Comparison of ENCODE assay signal across 10 cellular contexts in genomic region chr16:2856061-2856670, GRCh38. TPM values are rescaled to one million over a fixed set of nuclear protein-coding genes. Genes with fewer than 3 reads are reported as not detected.
DNase-seq lines count a peak whose midpoint lies in the region; ATAC-seq and TF ChIP-seq lines count a peak whose summit lies in the region.
"Had no signal": no experiment of that assay in that cellular context is flagged by ENCODE, and none has a peak within 500 bp of the region (broad histone marks: within the 10 kb centered on the region; RNA-seq: fewer than 3 reads in every experiment).

No MANE protein-coding gene starts in this region.

- ATAC-seq in RWPE2 (ENCODE audit: low read depth): peak; percentile 41
- ATAC-seq in GM18517 (IDR thresholded peaks at IDR 0.05; ENCODE audit: unreplicated experiment): no peak

- peaks cover 12% of the 10 kb centered on the region for H3K9me3 Mint-ChIP-seq in Caco-2 (ENCODE audit: unreplicated experiment)

- peak; percentile 40 for DNase-seq in CD1c-positive myeloid dendritic cell (ENCODE audit: extremely low spot score)
- peak; percentile 68 to 69 for DNase-seq in Caco-2
- DNase-seq in RWPE2 (ENCODE audit: low spot score): peak; percentile 69
- DNase-seq in kidney tubule cell (ENCODE audit: low spot score): peak; percentile 38
- DNase-seq in SHP77 treated with DMSO at 0.1 percent for 48 hours (lab: John Stamatoyannopoulos, UW): no peak
- no peak for DNase-seq in germinal center (ENCODE audit: low spot score)
- DNase-seq: kidney glomerular epithelial cell, NCI-H1694 had no signal

- CTCF ChIA-PET in Caco-2 (lab: Charles Lee): interaction anchor here (1.0 kb wide), 1 partner anchor 17 kb away, joined by 3 read pairs; no protein-coding TSS in a partner anchor

- peak overlapping the region; percentile 53 for H3K27ac Mint-ChIP-seq in Caco-2 (ENCODE audit: unreplicated experiment)

- peak overlapping the region; percentile 19 for H3K27ac ChIP-seq in RWPE2 (ENCODE audit: poor library complexity, severe bottlenecking)

- H3K36me3 Mint-ChIP-seq in Caco-2 (ENCODE audit: insufficient read depth, unreplicated experiment): peaks cover 73% of the 10 kb centered on the region

- H3K4me3 ChIP-seq in Caco-2 (ENCODE audit: low read depth, low read length) (peak overlapping the region; percentile 66), RWPE2 (ENCODE audit: severe bottlenecking) (no peak overlapping the region)

- BruUV-seq in Caco-2 (replicated peaks; lab: Mats Ljungman, UMichigan): no TSS peak

- no peaks in the 10 kb centered on the region for H3K27me3 Mint-ChIP-seq in Caco-2 (ENCODE audit: insufficient read depth, unreplicated experiment)

- TF ChIP-seq CTCF in Caco-2 (IDR thresholded peaks at IDR 0.05; ENCODE audit: insufficient read depth in 1 of 2, low read depth in 1 of 2, low read length in 1 of 2, severe bottlenecking in 1 of 2, unreplicated experiment in 1 of 2) (no peak), RWPE2 (IDR thresholded peaks at IDR 0.05; ENCODE audit: poor library complexity, severe bottlenecking) (no peak)

- intact Hi-C loops in Caco-2 (cut with micrococcal nuclease; ENCODE audit: unreplicated experiment): loop anchor here (5.0 kb wide), 1 partner anchor 104 kb away; the partner anchor contains the start of gene SRRM2

- H3K36me3 ChIP-seq in Caco-2 (ENCODE audit: control insufficient read depth, insufficient read depth, low read length) (peaks cover 18% of the 10 kb centered on the region), RWPE2 (ENCODE audit: low read depth) (peaks cover 6% of the 10 kb centered on the region; the same call in 1 of the 2 replicates)

- H3K4me3 Mint-ChIP-seq in Caco-2 (ENCODE audit: unreplicated experiment): peak overlapping the region; percentile 84

- POLR2A ChIA-PET in Caco-2 (lab: Charles Lee): no interaction called here

- peaks cover 7% of the 10 kb centered on the region for H3K4me1 Mint-ChIP-seq in Caco-2 (ENCODE audit: low read depth, unreplicated experiment)

- H3K4me1 ChIP-seq in Caco-2 (peaks cover 10% of the 10 kb centered on the region; the same call in 1 of the 2 replicates), RWPE2 (ENCODE audit: insufficient read depth, poor library complexity, severe bottlenecking) (peaks cover 9% of the 10 kb centered on the region)

- H3K27me3 ChIP-seq in Caco-2 (replicated peaks; ENCODE audit: control insufficient read depth, insufficient read depth, low read length) (no peaks in the 10 kb centered on the region), RWPE2 (ENCODE audit: insufficient read depth, poor library complexity, severe bottlenecking) (no peaks in the 10 kb centered on the region)

- H3K9me3 ChIP-seq in Caco-2 (peaks cover 13% of the 10 kb centered on the region), RWPE2 (ENCODE audit: severe bottlenecking) (peaks cover 5% of the 10 kb centered on the region)

RNA-seq across cellular contexts. Expression of gene PRSS22, which starts 1.8 kb away (rescaled TPM):
- 131 TPM in 2 replicates for total RNA-seq in Caco-2 (2022)
- total RNA-seq: osteocyte had no signal

RNA-seq across cellular contexts. Expression of gene ZG16B, which starts 26.1 kb away (rescaled TPM):
- 0.34 TPM in 1 of 2 replicates, not detected in the other for total RNA-seq in Caco-2 (2022)
- total RNA-seq: osteocyte had no signal

RNA-seq across cellular contexts. Expression of gene FLYWCH2, which starts 26.8 kb away (rescaled TPM):
- 26.0 and 28.7 TPM in 2 replicates for total RNA-seq in Caco-2 (2022)

RNA-seq across cellular contexts. Expression of gene PRSS21, which starts 39.1 kb away (rescaled TPM):
- not detected in 2 replicates for total RNA-seq in Caco-2 (2022)
- total RNA-seq: osteocyte had no signal

RNA-seq across cellular contexts. Expression of gene FLYWCH1, which starts 55.6 kb away (rescaled TPM):
- 23.3 and 27.9 TPM in 2 replicates for total RNA-seq in Caco-2 (2022)

Comparison
In these comparisons a context has a peak if more than half of its experiments do, and no peak if none do; other contexts are left out.
1. DNase-seq: peak in CD1c-positive myeloid dendritic cell (single experiment), Caco-2 (2 of 2), RWPE2 (single experiment) and kidney tubule cell (single experiment); none in SHP77 treated with DMSO at 0.1 percent for 48 hours (single experiment) and germinal center (single experiment).